Comparison of ENCODE assay signal across 1 cellular context in the genomic region with DNA sequence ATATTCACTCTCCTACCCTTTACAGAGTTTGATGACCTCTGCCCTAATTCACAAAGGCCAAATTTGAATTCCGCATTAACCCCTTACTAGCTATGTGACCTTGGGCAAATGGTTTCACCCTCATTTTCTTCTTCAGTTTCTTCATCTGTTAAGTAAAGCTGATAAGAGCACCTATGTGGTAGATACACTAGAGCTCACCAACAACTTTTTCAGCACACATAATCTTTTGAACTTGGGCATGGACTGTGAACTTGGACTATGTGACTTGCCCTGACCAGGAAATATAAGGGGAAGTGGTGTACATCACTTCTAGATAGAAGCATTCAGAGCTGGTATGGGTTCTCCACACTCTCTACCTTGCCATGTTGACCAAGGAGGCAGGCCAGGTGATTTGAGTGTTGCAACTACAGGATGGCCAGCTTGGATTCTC.
TF ChIP-seq lines count a peak whose summit lies in the region.

No MANE protein-coding gene starts in this region.

TF ChIP-seq in HepG2, 621 proteins besides CTCF, POLR2A, EP300 and RAD21 (continued from another document):
- TF ChIP-seq, protein P1, sequence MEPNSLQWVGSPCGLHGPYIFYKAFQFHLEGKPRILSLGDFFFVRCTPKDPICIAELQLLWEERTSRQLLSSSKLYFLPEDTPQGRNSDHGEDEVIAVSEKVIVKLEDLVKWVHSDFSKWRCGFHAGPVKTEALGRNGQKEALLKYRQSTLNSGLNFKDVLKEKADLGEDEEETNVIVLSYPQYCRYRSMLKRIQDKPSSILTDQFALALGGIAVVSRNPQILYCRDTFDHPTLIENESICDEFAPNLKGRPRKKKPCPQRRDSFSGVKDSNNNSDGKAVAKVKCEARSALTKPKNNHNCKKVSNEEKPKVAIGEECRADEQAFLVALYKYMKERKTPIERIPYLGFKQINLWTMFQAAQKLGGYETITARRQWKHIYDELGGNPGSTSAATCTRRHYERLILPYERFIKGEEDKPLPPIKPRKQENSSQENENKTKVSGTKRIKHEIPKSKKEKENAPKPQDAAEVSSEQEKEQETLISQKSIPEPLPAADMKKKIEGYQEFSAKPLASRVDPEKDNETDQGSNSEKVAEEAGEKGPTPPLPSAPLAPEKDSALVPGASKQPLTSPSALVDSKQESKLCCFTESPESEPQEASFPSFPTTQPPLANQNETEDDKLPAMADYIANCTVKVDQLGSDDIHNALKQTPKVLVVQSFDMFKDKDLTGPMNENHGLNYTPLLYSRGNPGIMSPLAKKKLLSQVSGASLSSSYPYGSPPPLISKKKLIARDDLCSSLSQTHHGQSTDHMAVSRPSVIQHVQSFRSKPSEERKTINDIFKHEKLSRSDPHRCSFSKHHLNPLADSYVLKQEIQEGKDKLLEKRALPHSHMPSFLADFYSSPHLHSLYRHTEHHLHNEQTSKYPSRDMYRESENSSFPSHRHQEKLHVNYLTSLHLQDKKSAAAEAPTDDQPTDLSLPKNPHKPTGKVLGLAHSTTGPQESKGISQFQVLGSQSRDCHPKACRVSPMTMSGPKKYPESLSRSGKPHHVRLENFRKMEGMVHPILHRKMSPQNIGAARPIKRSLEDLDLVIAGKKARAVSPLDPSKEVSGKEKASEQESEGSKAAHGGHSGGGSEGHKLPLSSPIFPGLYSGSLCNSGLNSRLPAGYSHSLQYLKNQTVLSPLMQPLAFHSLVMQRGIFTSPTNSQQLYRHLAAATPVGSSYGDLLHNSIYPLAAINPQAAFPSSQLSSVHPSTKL (CRISPR knock-in tag; IDR thresholded peaks at IDR 0.05): peak; percentile 35; the same call in 1 of the 2 replicates
- TF ChIP-seq TBL1XR1 (IDR thresholded peaks at IDR 0.05; ENCODE audit: borderline replicate concordance, low read length, partially characterized antibody): peak; percentile 73
- no peak for TF ChIP-seq ZNF879 (CRISPR knock-in tag; IDR thresholded peaks at IDR 0.05)
- TF ChIP-seq MED13 (CRISPR knock-in tag; IDR thresholded peaks at IDR 0.05): peak; percentile 40; the same call in 1 of the 2 replicates
- no peak for TF ChIP-seq TEAD2 (CRISPR knock-in tag; IDR thresholded peaks at IDR 0.05)
- TF ChIP-seq GATAD2A (CRISPR knock-in tag; IDR thresholded peaks at IDR 0.05): peak; percentile 49
- no peak for TF ChIP-seq ZNF30 (CRISPR knock-in tag; IDR thresholded peaks at IDR 0.05)
- TF ChIP-seq MATR3 (CRISPR knock-in tag; IDR thresholded peaks at IDR 0.05): no peak
- TF ChIP-seq ZNF562 (CRISPR knock-in tag; IDR thresholded peaks at IDR 0.05; ENCODE audit: borderline replicate concordance): no peak
- TF ChIP-seq, protein P2, sequence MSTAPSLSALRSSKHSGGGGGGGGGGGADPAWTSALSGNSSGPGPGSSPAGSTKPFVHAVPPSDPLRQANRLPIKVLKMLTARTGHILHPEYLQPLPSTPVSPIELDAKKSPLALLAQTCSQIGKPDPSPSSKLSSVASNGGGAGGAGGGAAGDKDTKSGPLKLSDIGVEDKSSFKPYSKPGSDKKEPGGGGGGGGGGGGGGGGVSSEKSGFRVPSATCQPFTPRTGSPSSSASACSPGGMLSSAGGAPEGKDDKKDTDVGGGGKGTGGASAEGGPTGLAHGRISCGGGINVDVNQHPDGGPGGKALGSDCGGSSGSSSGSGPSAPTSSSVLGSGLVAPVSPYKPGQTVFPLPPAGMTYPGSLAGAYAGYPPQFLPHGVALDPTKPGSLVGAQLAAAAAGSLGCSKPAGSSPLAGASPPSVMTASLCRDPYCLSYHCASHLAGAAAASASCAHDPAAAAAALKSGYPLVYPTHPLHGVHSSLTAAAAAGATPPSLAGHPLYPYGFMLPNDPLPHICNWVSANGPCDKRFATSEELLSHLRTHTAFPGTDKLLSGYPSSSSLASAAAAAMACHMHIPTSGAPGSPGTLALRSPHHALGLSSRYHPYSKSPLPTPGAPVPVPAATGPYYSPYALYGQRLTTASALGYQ (CRISPR knock-in tag; IDR thresholded peaks at IDR 0.05): 0 out of 2 replicates have a peak, but pooled peaks have one; percentile 41
- peak; percentile 28; the same call in 1 of the 2 replicates for TF ChIP-seq TBX2 (CRISPR knock-in tag; IDR thresholded peaks at IDR 0.05; ENCODE audit: borderline replicate concordance)
- peak; percentile 55 for TF ChIP-seq CEBPG (CRISPR knock-in tag; IDR thresholded peaks at IDR 0.05)
- 0 out of 2 replicates have a peak, but pooled peaks have one; percentile 3 for TF ChIP-seq SPEN (CRISPR knock-in tag; IDR thresholded peaks at IDR 0.05; ENCODE audit: low read depth)
- 0 out of 2 replicates have a peak, but pooled peaks have one; percentile 19 for TF ChIP-seq ZSCAN20 (CRISPR knock-in tag; IDR thresholded peaks at IDR 0.05; ENCODE audit: borderline replicate concordance)
- TF ChIP-seq KLF16 (CRISPR knock-in tag; IDR thresholded peaks at IDR 0.05): 0 out of 4 replicates have a peak, but pooled peaks of 1 of the 2 experiments have one; percentile 36
- TF ChIP-seq ELF3 (CRISPR knock-in tag; IDR thresholded peaks at IDR 0.05): peak; percentile 65; the same call in 1 of the 2 replicates
- TF ChIP-seq KMT2A (CRISPR knock-in tag; IDR thresholded peaks at IDR 0.05): no peak
- 0 out of 2 replicates have a peak, but pooled peaks have one; percentile 19 for TF ChIP-seq TCF7 (IDR thresholded peaks at IDR 0.05; ENCODE audit: low read depth)
- TF ChIP-seq HNF4G (IDR thresholded peaks at IDR 0.05; ENCODE audit: borderline replicate concordance, low read depth, low read length): 0 out of 2 replicates have a peak, but pooled peaks have one; percentile 59
- no peak for TF ChIP-seq HNF4G (CRISPR knock-in tag; IDR thresholded peaks at IDR 0.05; ENCODE audit: borderline replicate concordance, low read depth)
- peak; percentile 76 for TF ChIP-seq BCL6 (CRISPR knock-in tag; IDR thresholded peaks at IDR 0.05)
- peak; percentile 41; the same call in 1 of the 2 replicates for TF ChIP-seq ZMYM2 (CRISPR knock-in tag; IDR thresholded peaks at IDR 0.05)
- TF ChIP-seq MTA1 (CRISPR knock-in tag; IDR thresholded peaks at IDR 0.05; ENCODE audit: borderline replicate concordance): no peak
- peak; percentile 49; the same call in 1 of the 2 replicates for TF ChIP-seq DPF2 (CRISPR knock-in tag; IDR thresholded peaks at IDR 0.05; ENCODE audit: borderline replicate concordance, low read depth)
- TF ChIP-seq RARA (CRISPR knock-in tag; IDR thresholded peaks at IDR 0.05): peak; percentile 91
- TF ChIP-seq, protein P3, sequence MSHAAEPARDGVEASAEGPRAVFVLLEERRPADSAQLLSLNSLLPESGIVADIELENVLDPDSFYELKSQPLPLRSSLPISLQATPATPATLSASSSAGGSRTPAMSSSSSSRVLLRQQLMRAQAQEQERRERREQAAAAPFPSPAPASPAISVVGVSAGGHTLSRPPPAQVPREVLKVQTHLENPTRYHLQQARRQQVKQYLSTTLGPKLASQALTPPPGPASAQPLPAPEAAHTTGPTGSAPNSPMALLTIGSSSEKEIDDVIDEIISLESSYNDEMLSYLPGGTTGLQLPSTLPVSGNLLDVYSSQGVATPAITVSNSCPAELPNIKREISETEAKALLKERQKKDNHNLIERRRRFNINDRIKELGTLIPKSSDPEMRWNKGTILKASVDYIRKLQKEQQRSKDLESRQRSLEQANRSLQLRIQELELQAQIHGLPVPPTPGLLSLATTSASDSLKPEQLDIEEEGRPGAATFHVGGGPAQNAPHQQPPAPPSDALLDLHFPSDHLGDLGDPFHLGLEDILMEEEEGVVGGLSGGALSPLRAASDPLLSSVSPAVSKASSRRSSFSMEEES (CRISPR knock-in tag; IDR thresholded peaks at IDR 0.05): no peak
- 0 out of 2 replicates have a peak, but pooled peaks have one; percentile 56 for TF ChIP-seq BRCA1 (CRISPR knock-in tag; IDR thresholded peaks at IDR 0.05)
- TF ChIP-seq FOXA1 (IDR thresholded peaks at IDR 0.05): no peak
- TF ChIP-seq FOXA1 (CRISPR knock-in tag; IDR thresholded peaks at IDR 0.05): peak; percentile 31; the same call in 1 of the 2 replicates
- TF ChIP-seq SUZ12 (IDR thresholded peaks at IDR 0.05; ENCODE audit: low read depth, low read length): no peak
- TF ChIP-seq FOXP1 (IDR thresholded peaks at IDR 0.05): no peak
- TF ChIP-seq FOXP1 (CRISPR knock-in tag; IDR thresholded peaks at IDR 0.05): peak; percentile 22
- 0 out of 2 replicates have a peak, but pooled peaks have one; percentile 0 for TF ChIP-seq ZBTB21 (CRISPR knock-in tag; IDR thresholded peaks at IDR 0.05)
- no peak for TF ChIP-seq ZBTB7A (CRISPR knock-in tag; IDR thresholded peaks at IDR 0.05)
- no peak for TF ChIP-seq CC2D1A (CRISPR knock-in tag; IDR thresholded peaks at IDR 0.05)
- no peak for TF ChIP-seq GTF2F1 (IDR thresholded peaks at IDR 0.05; ENCODE audit: low read length)
- TF ChIP-seq ZNF720 (CRISPR knock-in tag; IDR thresholded peaks at IDR 0.05): no peak
- peak; percentile 88 for TF ChIP-seq SKI (IDR thresholded peaks at IDR 0.05; ENCODE audit: partially characterized antibody)
- TF ChIP-seq NCOR1 (IDR thresholded peaks at IDR 0.05; ENCODE audit: borderline replicate concordance, low read length): peak; percentile 66
- TF ChIP-seq, protein P4, sequence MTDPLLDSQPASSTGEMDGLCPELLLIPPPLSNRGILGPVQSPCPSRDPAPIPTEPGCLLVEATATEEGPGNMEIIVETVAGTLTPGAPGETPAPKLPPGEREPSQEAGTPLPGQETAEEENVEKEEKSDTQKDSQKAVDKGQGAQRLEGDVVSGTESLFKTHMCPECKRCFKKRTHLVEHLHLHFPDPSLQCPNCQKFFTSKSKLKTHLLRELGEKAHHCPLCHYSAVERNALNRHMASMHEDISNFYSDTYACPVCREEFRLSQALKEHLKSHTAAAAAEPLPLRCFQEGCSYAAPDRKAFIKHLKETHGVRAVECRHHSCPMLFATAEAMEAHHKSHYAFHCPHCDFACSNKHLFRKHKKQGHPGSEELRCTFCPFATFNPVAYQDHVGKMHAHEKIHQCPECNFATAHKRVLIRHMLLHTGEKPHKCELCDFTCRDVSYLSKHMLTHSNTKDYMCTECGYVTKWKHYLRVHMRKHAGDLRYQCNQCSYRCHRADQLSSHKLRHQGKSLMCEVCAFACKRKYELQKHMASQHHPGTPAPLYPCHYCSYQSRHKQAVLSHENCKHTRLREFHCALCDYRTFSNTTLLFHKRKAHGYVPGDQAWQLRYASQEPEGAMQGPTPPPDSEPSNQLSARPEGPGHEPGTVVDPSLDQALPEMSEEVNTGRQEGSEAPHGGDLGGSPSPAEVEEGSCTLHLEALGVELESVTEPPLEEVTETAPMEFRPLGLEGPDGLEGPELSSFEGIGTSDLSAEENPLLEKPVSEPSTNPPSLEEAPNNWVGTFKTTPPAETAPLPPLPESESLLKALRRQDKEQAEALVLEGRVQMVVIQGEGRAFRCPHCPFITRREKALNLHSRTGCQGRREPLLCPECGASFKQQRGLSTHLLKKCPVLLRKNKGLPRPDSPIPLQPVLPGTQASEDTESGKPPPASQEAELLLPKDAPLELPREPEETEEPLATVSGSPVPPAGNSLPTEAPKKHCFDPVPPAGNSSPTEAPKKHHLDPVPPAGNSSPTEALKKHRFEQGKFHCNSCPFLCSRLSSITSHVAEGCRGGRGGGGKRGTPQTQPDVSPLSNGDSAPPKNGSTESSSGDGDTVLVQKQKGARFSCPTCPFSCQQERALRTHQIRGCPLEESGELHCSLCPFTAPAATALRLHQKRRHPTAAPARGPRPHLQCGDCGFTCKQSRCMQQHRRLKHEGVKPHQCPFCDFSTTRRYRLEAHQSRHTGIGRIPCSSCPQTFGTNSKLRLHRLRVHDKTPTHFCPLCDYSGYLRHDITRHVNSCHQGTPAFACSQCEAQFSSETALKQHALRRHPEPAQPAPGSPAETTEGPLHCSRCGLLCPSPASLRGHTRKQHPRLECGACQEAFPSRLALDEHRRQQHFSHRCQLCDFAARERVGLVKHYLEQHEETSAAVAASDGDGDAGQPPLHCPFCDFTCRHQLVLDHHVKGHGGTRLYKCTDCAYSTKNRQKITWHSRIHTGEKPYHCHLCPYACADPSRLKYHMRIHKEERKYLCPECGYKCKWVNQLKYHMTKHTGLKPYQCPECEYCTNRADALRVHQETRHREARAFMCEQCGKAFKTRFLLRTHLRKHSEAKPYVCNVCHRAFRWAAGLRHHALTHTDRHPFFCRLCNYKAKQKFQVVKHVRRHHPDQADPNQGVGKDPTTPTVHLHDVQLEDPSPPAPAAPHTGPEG (CRISPR knock-in tag; IDR thresholded peaks at IDR 0.05): 0 out of 2 replicates have a peak, but pooled peaks have one; percentile 45
- no peak for TF ChIP-seq HMG20A (CRISPR knock-in tag; IDR thresholded peaks at IDR 0.05; ENCODE audit: borderline replicate concordance)
- TF ChIP-seq ZNF670 (CRISPR knock-in tag; IDR thresholded peaks at IDR 0.05; ENCODE audit: borderline replicate concordance): no peak
- peak; percentile 12 for TF ChIP-seq SALL1 (CRISPR knock-in tag; IDR thresholded peaks at IDR 0.05)
- TF ChIP-seq FOXM1 (CRISPR knock-in tag; IDR thresholded peaks at IDR 0.05): no peak
- TF ChIP-seq ZSCAN31 (CRISPR knock-in tag; IDR thresholded peaks at IDR 0.05; ENCODE audit: low read depth): no peak
- peak; percentile 54; the same call in 1 of the 2 replicates for TF ChIP-seq NR2F6 (IDR thresholded peaks at IDR 0.05)
- TF ChIP-seq NR2F6 (CRISPR knock-in tag; IDR thresholded peaks at IDR 0.05): peak; percentile 35; the same call in 1 of the 2 replicates
- peak; percentile 81; the same call in 1 of the 2 replicates for TF ChIP-seq PPARG (CRISPR knock-in tag; conservative IDR thresholded peaks at IDR 0.05)
- TF ChIP-seq ZMYM3 (CRISPR knock-in tag; IDR thresholded peaks at IDR 0.05): peak; percentile 35; the same call in 1 of the 2 replicates
- TF ChIP-seq KDM1A (CRISPR knock-in tag; IDR thresholded peaks at IDR 0.05): 0 out of 2 replicates have a peak, but pooled peaks have one; percentile 17
- TF ChIP-seq RXRB (CRISPR knock-in tag; IDR thresholded peaks at IDR 0.05; ENCODE audit: borderline replicate concordance): peak; percentile 26
- no peak for TF ChIP-seq ZNF615 (CRISPR knock-in tag; IDR thresholded peaks at IDR 0.05; ENCODE audit: borderline replicate concordance)
- TF ChIP-seq TARDBP (CRISPR knock-in tag; IDR thresholded peaks at IDR 0.05): 0 out of 2 replicates have a peak, but pooled peaks have one; percentile 24
- TF ChIP-seq, protein P5, sequence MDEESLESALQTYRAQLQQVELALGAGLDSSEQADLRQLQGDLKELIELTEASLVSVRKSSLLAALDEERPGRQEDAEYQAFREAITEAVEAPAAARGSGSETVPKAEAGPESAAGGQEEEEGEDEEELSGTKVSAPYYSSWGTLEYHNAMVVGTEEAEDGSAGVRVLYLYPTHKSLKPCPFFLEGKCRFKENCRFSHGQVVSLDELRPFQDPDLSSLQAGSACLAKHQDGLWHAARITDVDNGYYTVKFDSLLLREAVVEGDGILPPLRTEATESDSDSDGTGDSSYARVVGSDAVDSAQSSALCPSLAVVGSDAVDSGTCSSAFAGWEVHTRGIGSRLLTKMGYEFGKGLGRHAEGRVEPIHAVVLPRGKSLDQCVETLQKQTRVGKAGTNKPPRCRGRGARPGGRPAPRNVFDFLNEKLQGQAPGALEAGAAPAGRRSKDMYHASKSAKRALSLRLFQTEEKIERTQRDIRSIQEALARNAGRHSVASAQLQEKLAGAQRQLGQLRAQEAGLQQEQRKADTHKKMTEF (CRISPR knock-in tag; IDR thresholded peaks at IDR 0.05): peak; percentile 33; the same call in 1 of the 2 replicates
- peak; percentile 32; the same call in 1 of the 2 replicates for TF ChIP-seq HOXA3 (CRISPR knock-in tag; IDR thresholded peaks at IDR 0.05)
- TF ChIP-seq HOXD1 (CRISPR knock-in tag; IDR thresholded peaks at IDR 0.05): 0 out of 2 replicates have a peak, but pooled peaks have one; percentile 14
- TF ChIP-seq HNF4A (CRISPR knock-in tag; IDR thresholded peaks at IDR 0.05): peak; percentile 75
- TF ChIP-seq ZNF652 (CRISPR knock-in tag; IDR thresholded peaks at IDR 0.05; ENCODE audit: borderline replicate concordance, low read depth): peak; percentile 92
